Comparison of ENCODE assay signal across 8 cellular contexts in the genomic region with DNA sequence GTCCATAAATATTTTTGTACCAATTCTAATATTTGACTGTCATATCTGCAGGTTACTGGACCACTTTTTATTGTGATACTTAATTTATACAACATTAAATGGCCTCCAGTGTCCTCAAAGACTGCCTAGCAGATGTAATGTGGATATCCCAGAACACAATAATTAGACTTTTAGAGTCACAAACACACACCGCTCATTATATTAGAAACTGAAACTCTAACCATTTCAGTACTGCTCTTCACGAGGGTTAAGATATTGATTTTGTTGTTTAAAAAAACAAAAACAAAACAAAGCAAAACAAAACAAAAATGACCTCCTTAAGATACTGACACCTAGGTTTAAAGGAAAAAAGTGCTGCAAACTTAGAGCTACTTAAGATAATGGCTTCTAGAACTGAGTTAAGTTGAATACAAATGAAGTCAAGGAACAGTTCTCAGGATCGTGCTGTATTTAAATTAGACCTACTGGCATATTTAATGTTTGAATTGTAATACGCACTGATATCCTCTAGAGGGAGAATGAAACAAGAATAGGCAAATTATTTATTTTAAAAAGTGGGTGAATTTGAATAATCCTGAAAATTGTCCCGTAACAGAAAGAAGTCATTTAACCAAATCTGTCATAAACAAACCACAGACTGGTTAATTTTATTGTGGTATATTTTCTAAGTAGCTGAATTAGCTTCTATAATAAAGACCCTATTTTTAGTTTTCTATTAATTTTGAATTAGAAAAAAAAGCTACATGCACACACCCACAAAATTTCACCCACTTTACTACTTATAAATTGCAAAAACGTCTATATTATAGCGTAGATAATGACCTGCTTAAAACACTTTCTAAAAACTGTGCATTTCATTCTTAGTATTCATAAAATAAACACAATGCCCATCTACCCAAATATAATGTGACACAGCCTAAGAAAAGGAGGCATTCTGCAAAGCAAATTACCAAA.
DNase-seq lines count a peak whose midpoint lies in the region; ATAC-seq and TF ChIP-seq lines count a peak whose summit lies in the region.

No MANE protein-coding gene starts in this region.

- H3K4me2 ChIP-seq in parathyroid adenoma (ENCODE audit: low read length): peak overlapping the region; percentile 69

- peak; percentile 87 for TF ChIP-seq CTCF in CD8-positive, alpha-beta T cell (IDR thresholded peaks at IDR 0.05)
- TF ChIP-seq CTCF in VCaP (conservative IDR thresholded peaks at IDR 0.05) (peak; percentile 63), fibroblast of pulmonary artery (IDR thresholded peaks at IDR 0.05; ENCODE audit: low read length, missing control alignments) (peak; percentile 53), parathyroid adenoma (IDR thresholded peaks at IDR 0.05) (peak; percentile 60)

- no peaks in the 10 kb centered on the region for H3K9me3 Mint-ChIP-seq in CD8-positive, alpha-beta T cell

- no peak overlapping the region for H3K9ac ChIP-seq in parathyroid adenoma

- no peak overlapping the region for H3K27ac ChIP-seq in CD8-positive, alpha-beta T cell (ENCODE audit: low read depth, low read length)
- H3K27ac ChIP-seq in KOPT-K1 (ENCODE audit: low read depth, low read length, poor library complexity, severe bottlenecking) (peak overlapping the region; percentile 43), VCaP (no peak overlapping the region), parathyroid adenoma (no peak overlapping the region)

- peak; percentile 85 for ATAC-seq in CD8-positive, alpha-beta T cell
- peak; percentile 72 for ATAC-seq in GM18907 (IDR thresholded peaks at IDR 0.05; ENCODE audit: unreplicated experiment)

- no peaks in the 10 kb centered on the region for H3K27me3 ChIP-seq in CD8-positive, alpha-beta T cell (ENCODE audit: insufficient read depth, low read length)
- no peaks in the 10 kb centered on the region for H3K27me3 ChIP-seq in parathyroid adenoma (ENCODE audit: control insufficient read depth, insufficient read depth, low read length)

- H3K9me3 ChIP-seq in CD8-positive, alpha-beta T cell (ENCODE audit: low read length): no peaks in the 10 kb centered on the region
- no peaks in the 10 kb centered on the region for H3K9me3 ChIP-seq in KOPT-K1 (ENCODE audit: insufficient read depth, low read length, poor library complexity, severe bottlenecking)
- H3K9me3 ChIP-seq in parathyroid adenoma (ENCODE audit: control insufficient read depth, low read length): no peaks in the 10 kb centered on the region

- H3K27me3 Mint-ChIP-seq in CD8-positive, alpha-beta T cell (ENCODE audit: low read depth): no peaks in the 10 kb centered on the region

- intact Hi-C loops in CD8-positive, alpha-beta T cell (cut with DNase I, micrococcal nuclease): loop anchor here (1.0 to 5.0 kb wide), 9 partner anchors 196 to 1074 kb away; partner anchors contain the start of gene BTG1 (in 1 of the 2)

- no peaks in the 10 kb centered on the region for H3K36me3 ChIP-seq in CD8-positive, alpha-beta T cell (ENCODE audit: insufficient read depth, low read length)
- H3K36me3 ChIP-seq in KOPT-K1 (ENCODE audit: insufficient read depth, low read length) (no peaks in the 10 kb centered on the region), parathyroid adenoma (ENCODE audit: control insufficient read depth, insufficient read depth, low read length) (no peaks in the 10 kb centered on the region)

- POLR2A ChIA-PET in CD8-positive, alpha-beta T cell (lab: Charles Lee): interaction anchor here (0.8 to 1.3 kb wide), 4 partner anchors 9 to 826 kb away, joined by 3 to 4 read pairs (median 3); no protein-coding TSS in a partner anchor

- H3K4me3 Mint-ChIP-seq in CD8-positive, alpha-beta T cell: peak overlapping the region; percentile 77

- peak overlapping the region; percentile 42 for H2AFZ ChIP-seq in parathyroid adenoma

- peak overlapping the region; percentile 50 for H3K27ac Mint-ChIP-seq in CD8-positive, alpha-beta T cell

- CTCF ChIA-PET in CD8-positive, alpha-beta T cell (lab: Charles Lee): interaction anchor here (0.7 to 2.5 kb wide), 16 partner anchors 9 to 1071 kb away, joined by 3 to 9 read pairs (median 3); no protein-coding TSS in a partner anchor

- no peaks in the 10 kb centered on the region for H3K79me2 ChIP-seq in parathyroid adenoma

- H3K4me1 Mint-ChIP-seq in CD8-positive, alpha-beta T cell (ENCODE audit: low read depth): peaks cover 14% of the 10 kb centered on the region

- peak overlapping the region; percentile 39 for H3K4me3 ChIP-seq in CD8-positive, alpha-beta T cell (ENCODE audit: low read depth, low read length)
- H3K4me3 ChIP-seq in fibroblast of pulmonary artery (replicated peaks; ENCODE audit: low read depth, low read length): peak overlapping the region; percentile 32
- H3K4me3 ChIP-seq in parathyroid adenoma (ENCODE audit: low read depth, low read length): peak overlapping the region; percentile 48

- no peaks in the 10 kb centered on the region for H3K36me3 Mint-ChIP-seq in CD8-positive, alpha-beta T cell

- no peak for DNase-seq in CD8-positive, alpha-beta T cell
- DNase-seq in fibroblast of pulmonary artery (ENCODE audit: low read depth): peak; percentile 51
- DNase-seq in GDM1 (lab: John Stamatoyannopoulos, UW): no peak
- no peak for DNase-seq in putamen (ENCODE audit: low spot score)

- H3K4me1 ChIP-seq in CD8-positive, alpha-beta T cell (ENCODE audit: insufficient read depth, low read length): no peaks in the 10 kb centered on the region
- H3K4me1 ChIP-seq in parathyroid adenoma: no peaks in the 10 kb centered on the region
